In the genomic region with DNA sequence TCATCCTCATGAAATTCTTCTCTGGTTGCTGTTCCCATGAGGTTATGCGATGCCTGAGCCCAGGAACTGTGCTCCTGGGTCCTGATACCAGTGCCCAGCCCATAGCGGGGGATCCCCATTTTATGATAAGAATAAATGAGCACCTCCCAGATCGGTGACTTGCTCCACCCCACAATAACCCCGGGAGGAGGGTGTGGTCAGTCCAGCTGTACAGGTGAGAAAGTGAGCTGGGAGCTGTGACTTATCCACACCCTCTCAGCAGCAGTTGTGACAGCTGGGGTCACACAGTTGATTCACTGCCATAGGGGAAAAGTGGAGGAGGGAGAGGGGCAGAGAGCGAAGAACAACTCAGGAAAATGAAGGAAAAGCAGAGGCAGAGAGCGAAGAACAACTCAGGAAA, we compare ENCODE assay signal across 22 cellular contexts. TPM values are rescaled to one million over a fixed set of nuclear protein-coding genes. Genes with fewer than 3 reads are reported as not detected.
DNase-seq lines count a peak whose midpoint lies in the region; ATAC-seq and TF ChIP-seq lines count a peak whose summit lies in the region.
"Had no signal": no experiment of that assay in that cellular context is flagged by ENCODE, and none has a peak within 500 bp of the region (broad histone marks: within the 10 kb centered on the region; RNA-seq: fewer than 3 reads in every experiment).

No MANE protein-coding gene starts in this region.

- H3K9me3 Mint-ChIP-seq in brain (peaks cover 0 to 10% (median 5%) of the 10 kb centered on the region in 5 experiments), naive B cell (peaks cover 0 to 14% (median 4%) of the 10 kb centered on the region in 7 donors), type B pancreatic cell (no peaks in the 10 kb centered on the region)
- H3K9me3 Mint-ChIP-seq: activated B cell treated with CpG ODN at 0.5 μM for 24 hours had no signal

- peak overlapping the region; percentile 52 to 89 for H3K27ac ChIP-seq in breast epithelium
- no peak overlapping the region for H3K27ac ChIP-seq in mammary epithelial cell (ENCODE audit: insufficient read depth, low read depth, low read length)
- H3K27ac ChIP-seq: neutrophil, right lobe of liver had no signal

- H2AFZ ChIP-seq in mammary epithelial cell (ENCODE audit: low read depth, low read length) = no peak overlapping the region

- H3K4me2 ChIP-seq in mammary epithelial cell (ENCODE audit: insufficient read depth, low read depth, low read length) = no peak overlapping the region

- no peak overlapping the region for H3K9ac ChIP-seq in mammary epithelial cell (ENCODE audit: insufficient read depth, low read length)

- no peaks in the 10 kb centered on the region for H3K79me2 ChIP-seq in mammary epithelial cell (ENCODE audit: insufficient read depth, low read length)

- no peak for TF ChIP-seq CTCF in breast epithelium (IDR thresholded peaks at IDR 0.05)
- TF ChIP-seq CTCF in mammary epithelial cell (conservative IDR thresholded peaks at IDR 0.05 in 1 of 2, IDR thresholded peaks at IDR 0.05 in 1 of 2; ENCODE audit: extremely low read depth in 1 of 2, insufficient read depth in 1 of 2, low read depth in 1 of 2, low read length in 2 of 2) = no peak
- no peak for TF ChIP-seq CTCF in brain (conservative IDR thresholded peaks at IDR 0.05)
- TF ChIP-seq CTCF in type B pancreatic cell (conservative IDR thresholded peaks at IDR 0.05) = no peak

- in situ Hi-C loops in mammary epithelial cell (cut with MboI; ENCODE audit: low sequenced_read_pairs in 2 of 2) = no loop called here

- H3K36me3 Mint-ChIP-seq in brain = no peaks in the 10 kb centered on the region
- peaks cover 0 to 7% of the 10 kb centered on the region in 2 donors for H3K36me3 Mint-ChIP-seq in naive B cell
- H3K36me3 Mint-ChIP-seq in type B pancreatic cell = peaks cover 4% of the 10 kb centered on the region

- no peaks in the 10 kb centered on the region for H4K20me1 ChIP-seq in mammary epithelial cell (ENCODE audit: insufficient read depth, low read length)

- H3K27ac Mint-ChIP-seq in brain = peak overlapping the region in 1 of 5 experiments; percentile 44
- H3K27ac Mint-ChIP-seq in naive B cell = no peak overlapping the region
- H3K27ac Mint-ChIP-seq in type B pancreatic cell = no peak overlapping the region
- H3K27ac Mint-ChIP-seq: activated B cell treated with CpG ODN at 0.5 μM for 24 hours had no signal

- peaks cover 13% of the 10 kb centered on the region for H3K27me3 Mint-ChIP-seq in brain
- H3K27me3 Mint-ChIP-seq in naive B cell = peaks cover 35 to 58% (median 40%) of the 10 kb centered on the region in 3 donors
- H3K27me3 Mint-ChIP-seq in type B pancreatic cell = peaks cover 25% of the 10 kb centered on the region

- DNase-seq in breast epithelium (ENCODE audit: low spot score in 2 of 2) (no peak), mammary epithelial cell (no peak), naive B cell (no peak), type B pancreatic cell (ENCODE audit: extremely low spot score, unreplicated experiment) (no peak), hypothalamus (lab: John Stamatoyannopoulos, UW) (no peak), HCEC 1CT (no peak), iPS-NIHi7 (ENCODE audit: extremely low spot score) (no peak)
- DNase-seq: activated B cell treated with CpG ODN at 0.5 μM for 24 hours; activated effector memory CD4-positive, alpha-beta T cell treated with Interleukin-2 at 50 U/mL for 16 hours; NCI-H1436 treated with DMSO at 0.1 percent for 48 hours; NK-92 treated with Interleukin-12 subunit alpha and Interleukin-12 subunit beta, amount 100 ng/mL, for 24 hours had no signal

- CTCF ChIA-PET in mammary epithelial cell (lab: Charles Lee; ENCODE audit: low non-redundant PET) = no interaction called here

- H3K4me1 ChIP-seq in breast epithelium = no peaks in the 10 kb centered on the region
- H3K4me1 ChIP-seq in mammary epithelial cell (ENCODE audit: insufficient read depth, low read length) = no peaks in the 10 kb centered on the region
- H3K4me1 ChIP-seq: gastroesophageal sphincter, right lobe of liver had no signal

- H3K36me3 ChIP-seq in breast epithelium (no peaks in the 10 kb centered on the region), mammary epithelial cell (ENCODE audit: insufficient read depth, low read length) (no peaks in the 10 kb centered on the region)
- H3K36me3 ChIP-seq: gastroesophageal sphincter, neutrophil, right lobe of liver had no signal

- peak overlapping the region in 3 of 5 experiments; percentile 9 to 60 (median 14) for H3K4me3 Mint-ChIP-seq in brain
- peak overlapping the region in 7 of 8 donors; percentile 23 to 78 (median 47) for H3K4me3 Mint-ChIP-seq in naive B cell
- peak overlapping the region; percentile 80 for H3K4me3 Mint-ChIP-seq in type B pancreatic cell

- H3K4me1 Mint-ChIP-seq in brain = no peaks in the 10 kb centered on the region
- peaks cover 4 to 7% (median 5%) of the 10 kb centered on the region in 3 donors for H3K4me1 Mint-ChIP-seq in naive B cell
- no peaks in the 10 kb centered on the region for H3K4me1 Mint-ChIP-seq in type B pancreatic cell (ENCODE audit: unreplicated experiment)
- H3K4me1 Mint-ChIP-seq: activated B cell treated with CpG ODN at 0.5 μM for 24 hours had no signal

- H3K27me3 ChIP-seq in breast epithelium (no peaks in the 10 kb centered on the region), mammary epithelial cell (ENCODE audit: insufficient read depth, low read length) (no peaks in the 10 kb centered on the region)
- H3K27me3 ChIP-seq: neutrophil, right lobe of liver had no signal

- ATAC-seq in naive B cell (ENCODE audit: low read depth in 2 of 2) = no peak
- ATAC-seq: HCT116 had no signal

- intact Hi-C loops in breast epithelium (cut with DNase I; ENCODE audit: low total_unique reads) (no loop called here), mammary epithelial cell (cut with micrococcal nuclease) (no loop called here)

- WGBS in mammary epithelial cell (ENCODE audit: low coverage, missing lambda C conversion rate) = 28% methylated on average over 4 of the region's 6 CpGs

- H3K4me3 ChIP-seq in breast epithelium (peak overlapping the region in 2 of 3 donors; percentile 54 to 77), mammary epithelial cell (replicated peaks in 1 of 3; ENCODE audit: insufficient read depth in 1 of 3, low read depth in 2 of 3, low read length in 3 of 3) (no peak overlapping the region)

- dilution Hi-C loops in mammary epithelial cell (cut with HindIII; ENCODE audit: low sequenced_read_pairs) = no loop called here

- no peaks in the 10 kb centered on the region for H3K9me3 ChIP-seq in breast epithelium
- H3K9me3 ChIP-seq in mammary epithelial cell (replicated peaks; ENCODE audit: insufficient read depth, low read length) = peaks cover 7% of the 10 kb centered on the region
- H3K9me3 ChIP-seq: neutrophil, right lobe of liver had no signal

- TF ChIP-seq POLR2A in breast epithelium (IDR thresholded peaks at IDR 0.05) = no peak

- no TSS peak for BruUV-seq in mammary epithelial cell (replicated peaks; lab: Mats Ljungman, UMichigan)

RNA-seq across cellular contexts. Expression of gene OR2G3, which starts 33.4 kb away (rescaled TPM):
- total RNA-seq in breast epithelium (not detected), mammary epithelial cell (not detected), type B pancreatic cell (ENCODE audit: low replicate concordance) (not detected in 2 replicates)
- polyA plus RNA-seq in mammary epithelial cell (not detected), brain (ENCODE audit: insufficient read depth, low read depth, low replicate concordance) (not detected), naive B cell (ENCODE audit: low read depth in 6 of 6) (not detected)
- not detected for polyA minus RNA-seq in mammary epithelial cell
- total RNA-seq: activated B cell treated with CpG ODN at 0.5 μM for 24 hours; activated CD8-positive, alpha-beta memory T cell treated with anti-CD3 and anti-CD28 coated beads for 36 hours; aorta; dermis microvascular lymphatic vessel endothelial cell; epithelial cell of proximal tubule; gastroesophageal sphincter; lung microvascular endothelial cell; right lobe of liver; T-helper 1 cell treated with Interleukin-12 subunit alpha and Interleukin-12 subunit beta and Interleukin-4 antibody, amounts not matched to agents 30 ng/mL and 1 ng/mL, for 36 hours had no signal
- polyA plus RNA-seq: aorta had no signal

RNA-seq across cellular contexts. Expression of gene OR13G1, which starts 40.8 kb away (rescaled TPM):
- not detected for total RNA-seq in breast epithelium
- not detected for total RNA-seq in mammary epithelial cell
- polyA plus RNA-seq in mammary epithelial cell = not detected
- not detected for polyA minus RNA-seq in mammary epithelial cell
- polyA plus RNA-seq in brain (ENCODE audit: insufficient read depth, low read depth, low replicate concordance) = not detected
- polyA plus RNA-seq in naive B cell (ENCODE audit: low read depth in 6 of 6) = not detected
- total RNA-seq in type B pancreatic cell (ENCODE audit: low replicate concordance) = not detected in 2 replicates
- total RNA-seq: activated B cell treated with CpG ODN at 0.5 μM for 24 hours; activated CD8-positive, alpha-beta memory T cell treated with anti-CD3 and anti-CD28 coated beads for 36 hours; aorta; dermis microvascular lymphatic vessel endothelial cell; epithelial cell of proximal tubule; gastroesophageal sphincter; lung microvascular endothelial cell; right lobe of liver; T-helper 1 cell treated with Interleukin-12 subunit alpha and Interleukin-12 subunit beta and Interleukin-4 antibody, amounts not matched to agents 30 ng/mL and 1 ng/mL, for 36 hours had no signal
- polyA plus RNA-seq: aorta had no signal

RNA-seq across cellular contexts. Expression of gene OR2G2, which starts 50.6 kb away (rescaled TPM):
- not detected for total RNA-seq in breast epithelium
- not detected for total RNA-seq in mammary epithelial cell
- not detected for polyA plus RNA-seq in mammary epithelial cell
- polyA minus RNA-seq in mammary epithelial cell = not detected
- not detected for polyA plus RNA-seq in brain (ENCODE audit: insufficient read depth, low read depth, low replicate concordance)
- polyA plus RNA-seq in naive B cell (ENCODE audit: low read depth in 6 of 6) = not detected
- not detected in 2 replicates for total RNA-seq in type B pancreatic cell (ENCODE audit: low replicate concordance)
- total RNA-seq: activated B cell treated with CpG ODN at 0.5 μM for 24 hours; activated CD8-positive, alpha-beta memory T cell treated with anti-CD3 and anti-CD28 coated beads for 36 hours; aorta; dermis microvascular lymphatic vessel endothelial cell; epithelial cell of proximal tubule; gastroesophageal sphincter; lung microvascular endothelial cell; right lobe of liver; T-helper 1 cell treated with Interleukin-12 subunit alpha and Interleukin-12 subunit beta and Interleukin-4 antibody, amounts not matched to agents 30 ng/mL and 1 ng/mL, for 36 hours had no signal
- polyA plus RNA-seq: aorta had no signal

Comparison
In these comparisons a context has a peak if more than half of its experiments do, and no peak if none do; other contexts are left out.
1. H3K4me3 ChIP-seq: peak in breast epithelium (2 of 3); none in mammary epithelial cell (0 of 3).
2. H3K4me3 Mint-ChIP-seq: peak in every context shown above with its lines; median percentile 80 in type B pancreatic cell; 47 in naive B cell; 14 in brain.